ENCODE assay signal across 18 cellular contexts in the genomic region with DNA sequence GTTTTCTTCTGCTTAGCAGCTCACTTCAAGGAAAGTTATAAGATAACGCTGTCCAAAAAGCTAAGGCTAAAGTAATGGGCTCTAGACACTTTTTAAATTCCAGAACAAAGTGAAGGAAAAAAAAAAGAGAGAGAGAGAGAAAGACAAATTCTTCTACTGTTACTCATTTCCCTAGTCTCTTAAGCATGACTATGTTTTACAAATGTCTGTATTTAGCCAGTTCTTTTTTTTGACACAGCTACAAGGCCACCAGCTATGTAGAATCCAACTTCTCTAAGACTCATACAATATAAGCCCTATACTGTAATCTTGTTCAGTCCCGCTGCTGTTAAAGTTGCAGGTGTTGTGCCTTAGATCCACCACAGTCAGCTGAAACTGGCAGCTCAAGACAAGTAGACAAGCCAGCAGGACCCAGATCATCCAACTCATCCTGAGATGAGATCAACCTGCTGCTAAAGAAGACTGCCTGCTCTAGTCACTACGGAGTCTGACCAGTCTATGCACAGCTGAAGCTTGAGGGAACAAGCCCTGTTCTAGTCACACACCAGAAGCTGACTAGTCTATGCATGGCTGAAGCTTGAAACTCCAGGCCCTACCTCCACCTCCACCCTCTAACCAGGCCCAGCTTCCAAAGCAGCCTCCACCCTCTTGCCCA. TPM values are rescaled to one million over a fixed set of nuclear protein-coding genes. Genes with fewer than 3 reads are reported as not detected.
DNase-seq lines count a peak whose midpoint lies in the region; ATAC-seq, FAIRE-seq and TF ChIP-seq lines count a peak whose summit lies in the region.
"Had no signal": no experiment of that assay in that cellular context is flagged by ENCODE, and none has a peak within 500 bp of the region (broad histone marks: within the 10 kb centered on the region; RNA-seq: fewer than 3 reads in every experiment).

No MANE protein-coding gene starts in this region.

- no peak overlapping the region for H3K27ac Mint-ChIP-seq in stimulated activated memory B cell treated with anti-CD40 and anti-IgM and Interleukin-4, amounts not matched to agents 10 μg/mL and 1 μg/mL and 100 μg/mL, for 72 hours
- H3K27ac Mint-ChIP-seq: activated naive CD8-positive, alpha-beta T cell; stimulated activated effector memory CD8-positive, alpha-beta T cell treated with anti-CD3 and anti-CD28 coated beads, Interleukin-12 subunit alpha, Interleukin-12 subunit beta, amount 100 ng/mL, for 72 hours; T-helper 2 cell treated with Interferon-gamma antibody and Interleukin-4, amounts not matched to agents 5 μg/mL and 100 μg/mL, for 36 hours had no signal

- peak overlapping the region; percentile 6 for H2AK5ac ChIP-seq in mesenchymal stem cell (ENCODE audit: low read length, severe bottlenecking)

- DNase-seq in LHCN-M2 (ENCODE audit: low read depth) (peak; percentile 17), bronchial epithelial cell (ENCODE audit: low read depth) (peak; percentile 27), mesenchymal stem cell (peak; percentile 61), tibial artery (no peak), NCI-H1048 (lab: John Stamatoyannopoulos, UW) (no peak)
- DNase-seq in stimulated activated CD8-positive, alpha-beta memory T cell treated with anti-CD3 and anti-CD28 coated beads, Interleukin-4, amount 100 ng/mL, for 48 hours: no peak
- DNase-seq: cortex of kidney; H7; left ventricle myocardium superior; MV-4-11; naive thymus-derived CD8-positive, alpha-beta T cell; retina; uterus had no signal

- peaks cover 28% of the 10 kb centered on the region for H3K79me1 ChIP-seq in mesenchymal stem cell (replicated peaks; ENCODE audit: low read length, poor library complexity, severe bottlenecking)

- no peak overlapping the region for H3K23ac ChIP-seq in mesenchymal stem cell (ENCODE audit: low read length in 2 of 2)

- H3K9me3 ChIP-seq in mesenchymal stem cell (ENCODE audit: control insufficient read depth, low read length) (peaks cover 10% of the 10 kb centered on the region), tibial artery (peaks cover 0 to 4% (median 0%) of the 10 kb centered on the region in 3 donors)

- H2BK5ac ChIP-seq in mesenchymal stem cell (ENCODE audit: low read depth, low read length, poor library complexity, severe bottlenecking): no peak overlapping the region

- H3K9me3 Mint-ChIP-seq in stimulated activated memory B cell treated with anti-CD40 and anti-IgM and Interleukin-4, amounts not matched to agents 10 μg/mL and 1 μg/mL and 100 μg/mL, for 72 hours: peaks cover 36% of the 10 kb centered on the region

- no peak overlapping the region for H3K4me3 ChIP-seq in bronchial epithelial cell (ENCODE audit: low read depth, low read length)
- peak overlapping the region in 1 of 2 experiments; percentile 2 for H3K4me3 ChIP-seq in mesenchymal stem cell (ENCODE audit: insufficient read depth in 1 of 2, low read depth in 1 of 2, low read length in 2 of 2)
- no peak overlapping the region for H3K4me3 ChIP-seq in tibial artery
- H3K4me3 ChIP-seq: uterus had no signal

- no peaks in the 10 kb centered on the region for H3K27me3 Mint-ChIP-seq in stimulated activated memory B cell treated with anti-CD40 and anti-IgM and Interleukin-4, amounts not matched to agents 10 μg/mL and 1 μg/mL and 100 μg/mL, for 72 hours
- H3K27me3 Mint-ChIP-seq: activated naive CD8-positive, alpha-beta T cell; naive thymus-derived CD8-positive, alpha-beta T cell had no signal

- peak overlapping the region; percentile 59 to 67 for H2BK12ac ChIP-seq in mesenchymal stem cell (ENCODE audit: low read length in 2 of 2)

- peak overlapping the region in 1 of 2 experiments; percentile 43 for H3K4ac ChIP-seq in mesenchymal stem cell (ENCODE audit: low read depth in 1 of 2, low read length in 2 of 2)

- H3K4me3 Mint-ChIP-seq in stimulated activated memory B cell treated with anti-CD40 and anti-IgM and Interleukin-4, amounts not matched to agents 10 μg/mL and 1 μg/mL and 100 μg/mL, for 72 hours: no peak overlapping the region
- H3K4me3 Mint-ChIP-seq: activated naive CD8-positive, alpha-beta T cell; naive thymus-derived CD8-positive, alpha-beta T cell; stimulated activated effector memory CD8-positive, alpha-beta T cell treated with anti-CD3 and anti-CD28 coated beads, Interleukin-12 subunit alpha, Interleukin-12 subunit beta, amount 100 ng/mL, for 72 hours; T-helper 2 cell treated with Interferon-gamma antibody and Interleukin-4, amounts not matched to agents 5 μg/mL and 100 μg/mL, for 36 hours had no signal

- H3K18ac ChIP-seq in mesenchymal stem cell (ENCODE audit: low read depth in 1 of 2, low read length in 2 of 2): peak overlapping the region in 1 of 2 experiments; percentile 4

- H3K4me1 ChIP-seq in mesenchymal stem cell (ENCODE audit: control insufficient read depth, insufficient read depth, low read depth, low read length) (peaks cover 8% of the 10 kb centered on the region), tibial artery (peaks cover 0 to 21% (median 11%) of the 10 kb centered on the region in 4 donors)
- H3K4me1 ChIP-seq: uterus had no signal

- no peaks in the 10 kb centered on the region for H3K4me1 Mint-ChIP-seq in stimulated activated memory B cell treated with anti-CD40 and anti-IgM and Interleukin-4, amounts not matched to agents 10 μg/mL and 1 μg/mL and 100 μg/mL, for 72 hours
- H3K4me1 Mint-ChIP-seq: naive thymus-derived CD8-positive, alpha-beta T cell; stimulated activated effector memory CD8-positive, alpha-beta T cell treated with anti-CD3 and anti-CD28 coated beads, Interleukin-12 subunit alpha, Interleukin-12 subunit beta, amount 100 ng/mL, for 72 hours had no signal

- TF ChIP-seq CTCF in bronchial epithelial cell (IDR thresholded peaks at IDR 0.05; ENCODE audit: insufficient read depth, low read length, severe bottlenecking) (no peak), tibial artery (IDR thresholded peaks at IDR 0.05) (no peak)

- H3K14ac ChIP-seq in mesenchymal stem cell (ENCODE audit: low read length in 2 of 2): no peak overlapping the region

- WGBS in mesenchymal stem cell: 53% methylated on average over 3 of the region's 3 CpGs

- H3K27ac ChIP-seq in mesenchymal stem cell (ENCODE audit: low read length, poor library complexity, severe bottlenecking): peak overlapping the region; percentile 91
- peak overlapping the region; percentile 49 to 65 for H3K27ac ChIP-seq in tibial artery

- no peak overlapping the region for H4K8ac ChIP-seq in mesenchymal stem cell (ENCODE audit: low read length)

- H4K91ac ChIP-seq in mesenchymal stem cell (ENCODE audit: low read length): peak overlapping the region; percentile 37

- H2AFZ ChIP-seq in mesenchymal stem cell (ENCODE audit: low read depth, low read length): peak overlapping the region; percentile 23

- ATAC-seq in stimulated activated memory B cell treated with anti-CD40 and anti-IgM and Interleukin-4, amounts not matched to agents 10 μg/mL and 1 μg/mL and 100 μg/mL, for 72 hours: no peak
- ATAC-seq: HepG2; left ventricle myocardium superior; naive thymus-derived CD8-positive, alpha-beta T cell; stimulated activated effector memory CD8-positive, alpha-beta T cell treated with anti-CD3 and anti-CD28 coated beads, Interleukin-12 subunit alpha, Interleukin-12 subunit beta, amount 100 ng/mL, for 72 hours had no signal

- H3K4me2 ChIP-seq in mesenchymal stem cell (ENCODE audit: low read length, poor library complexity, severe bottlenecking): no peak overlapping the region

- H2BK120ac ChIP-seq in mesenchymal stem cell (ENCODE audit: low read depth, low read length): no peak overlapping the region

- intact Hi-C loops in tibial artery (cut with DNase I; ENCODE audit: low total_unique reads): no loop called here

- H3K36me3 Mint-ChIP-seq in stimulated activated memory B cell treated with anti-CD40 and anti-IgM and Interleukin-4, amounts not matched to agents 10 μg/mL and 1 μg/mL and 100 μg/mL, for 72 hours: peaks cover 72% of the 10 kb centered on the region

- no peak for FAIRE-seq in bronchial epithelial cell (lab: Jason Lieb, UNC)
- FAIRE-seq: HepG2 had no signal

- H3K9ac ChIP-seq in mesenchymal stem cell (ENCODE audit: low read length): peak overlapping the region; percentile 49

- H3K36me3 ChIP-seq in bronchial epithelial cell (ENCODE audit: control insufficient read depth, insufficient read depth, low read length) (no peaks in the 10 kb centered on the region), mesenchymal stem cell (ENCODE audit: control insufficient read depth in 1 of 2, insufficient read depth in 2 of 2, low read depth in 1 of 2, low read length in 2 of 2) (peaks cover 26 to 36% of the 10 kb centered on the region in 2 experiments), tibial artery (peaks cover 15 to 22% (median 16%) of the 10 kb centered on the region in 3 donors)
- H3K36me3 ChIP-seq: uterus had no signal

- no peaks in the 10 kb centered on the region for H3K27me3 ChIP-seq in bronchial epithelial cell (ENCODE audit: control insufficient read depth, insufficient read depth, low read length)
- H3K27me3 ChIP-seq in mesenchymal stem cell (ENCODE audit: control insufficient read depth in 1 of 2, insufficient read depth in 1 of 2, low read length in 2 of 2): no peaks in the 10 kb centered on the region
- no peaks in the 10 kb centered on the region for H3K27me3 ChIP-seq in tibial artery
- H3K27me3 ChIP-seq: uterus had no signal

- no peak overlapping the region for H2BK15ac ChIP-seq in mesenchymal stem cell (ENCODE audit: low read depth, poor library complexity, severe bottlenecking)

RNA-seq across cellular contexts. Expression of a gene that starts 10.3 kb away (rescaled TPM):
- total RNA-seq in LHCN-M2 (2014; rRNA removed) (46.2 and 59.2 TPM in 2 replicates), bronchial epithelial cell (132 and 163 TPM in 2 replicates)
- polyA plus RNA-seq in LHCN-M2 (2012): 11.2 TPM
- 20.5 TPM for polyA plus RNA-seq in mesenchymal stem cell (2013, experiment 1 of 2)
- 20.2 TPM for polyA plus RNA-seq in mesenchymal stem cell (2013, experiment 2 of 2)

Comparison
In these comparisons a context has a peak if more than half of its experiments do, and no peak if none do; other contexts are left out.
1. DNase-seq: peak in LHCN-M2 (single experiment), bronchial epithelial cell (single experiment) and mesenchymal stem cell (single experiment); none in tibial artery (0 of 2), stimulated activated CD8-positive, alpha-beta memory T cell treated with anti-CD3 and anti-CD28 coated beads, Interleukin-4, amount 100 ng/mL, for 48 hours (single experiment) and NCI-H1048 (single experiment).